ENCODE assay signal across 8 cellular contexts in the genomic region with DNA sequence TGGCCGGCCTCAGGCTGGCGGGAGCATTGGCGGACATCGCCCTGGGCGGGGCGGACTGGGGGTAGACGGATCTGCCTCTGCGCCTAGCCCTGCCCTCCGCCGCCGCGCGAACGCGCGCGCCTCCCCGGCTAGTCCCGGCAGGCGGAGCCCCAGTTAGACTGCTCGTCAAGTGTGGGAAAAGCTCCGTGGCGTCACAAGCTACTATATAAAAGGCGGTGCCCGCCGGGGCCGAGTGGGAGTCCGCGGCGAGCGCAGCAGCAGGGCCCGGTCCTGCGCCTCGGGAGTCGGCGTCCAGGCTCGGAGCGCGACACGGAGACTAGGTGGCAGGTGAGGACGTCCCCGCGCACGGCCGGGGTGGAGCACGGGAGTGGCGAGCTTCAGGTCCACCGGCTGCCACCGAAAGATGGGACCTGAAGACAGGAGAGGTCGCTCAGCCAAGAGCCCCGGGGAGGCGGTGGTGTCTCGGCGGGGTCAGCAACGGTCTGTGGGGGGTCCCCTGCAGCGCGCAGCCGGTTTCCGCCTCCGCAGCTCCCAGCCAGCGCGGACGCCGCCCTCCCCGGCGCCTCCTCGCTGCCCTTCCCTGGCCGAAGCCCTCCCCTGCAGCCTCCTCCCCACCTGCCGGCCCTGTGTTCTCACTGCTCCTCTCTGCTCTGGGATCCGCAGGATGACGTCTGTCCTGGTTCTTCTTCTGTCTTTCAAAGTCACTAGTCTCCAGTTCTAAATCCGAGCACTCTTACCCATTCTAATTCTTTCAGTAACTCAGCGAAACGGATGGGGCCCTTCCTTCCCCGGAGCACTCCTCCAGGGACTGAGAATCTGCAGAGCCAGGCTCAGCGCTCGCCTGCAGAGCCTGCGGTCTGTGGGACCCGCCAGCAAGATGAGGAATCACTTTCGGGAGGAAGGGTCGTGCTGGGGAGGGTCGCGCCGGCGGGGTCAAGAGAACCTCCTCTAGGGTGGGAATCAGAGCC. TPM values are rescaled to one million over a fixed set of nuclear protein-coding genes. Genes with fewer than 3 reads are reported as not detected.
DNase-seq lines count a peak whose midpoint lies in the region; ATAC-seq and TF ChIP-seq lines count a peak whose summit lies in the region.

No MANE protein-coding gene starts in this region.

- no peak overlapping the region for H4K12ac ChIP-seq in trophoblast cell (ENCODE audit: low read depth, low read length)

- H2AFZ ChIP-seq in trophoblast cell (ENCODE audit: insufficient read depth, low read length, poor library complexity), result peak overlapping the region; percentile 89

- H2BK5ac ChIP-seq in trophoblast cell (ENCODE audit: low read depth, low read length, poor library complexity), result no peak overlapping the region

- peak overlapping the region; percentile 48 for H3K18ac ChIP-seq in trophoblast cell (ENCODE audit: low read length)

- H3K4me3 Mint-ChIP-seq in activated naive CD8-positive, alpha-beta T cell treated with anti-CD3 and anti-CD28 coated beads, Interleukin-2, amount 50 U/mL, for 24 hours, result peak overlapping the region; percentile 89

- peak overlapping the region; percentile 26 for H3K4ac ChIP-seq in trophoblast cell (ENCODE audit: low read depth, low read length)

- H3K27me3 ChIP-seq in cardiac muscle cell (no peaks in the 10 kb centered on the region), trophoblast cell (ENCODE audit: insufficient read depth, low read length) (no peaks in the 10 kb centered on the region), tibial nerve (no peaks in the 10 kb centered on the region)

- peaks cover 3% of the 10 kb centered on the region for H3K4me1 ChIP-seq in cardiac muscle cell (ENCODE audit: low read depth)
- H3K4me1 ChIP-seq in trophoblast cell (ENCODE audit: control insufficient read depth in 1 of 2, insufficient read depth in 2 of 2, low read length in 2 of 2), result peaks cover 0 to 2% of the 10 kb centered on the region in 2 experiments
- H3K4me1 ChIP-seq in tibial nerve, result peaks cover 0 to 29% (median 12%) of the 10 kb centered on the region in 4 donors

- peak overlapping the region; percentile 76 for H3K4me2 ChIP-seq in trophoblast cell (ENCODE audit: low read length)

- H3K9me3 ChIP-seq in cardiac muscle cell (ENCODE audit: low read depth) (no peaks in the 10 kb centered on the region), trophoblast cell (ENCODE audit: insufficient read depth, low read depth, low read length) (no peaks in the 10 kb centered on the region), tibial nerve (no peaks in the 10 kb centered on the region)

- H3K27ac ChIP-seq in cardiac muscle cell, result peak overlapping the region; percentile 57
- no peak overlapping the region for H3K27ac ChIP-seq in trophoblast cell (ENCODE audit: low read depth, low read length)
- peak overlapping the region; percentile 75 to 95 (median 92) for H3K27ac ChIP-seq in tibial nerve

- peak; percentile 90 for ATAC-seq in activated naive CD8-positive, alpha-beta T cell treated with anti-CD3 and anti-CD28 coated beads, Interleukin-2, amount 50 U/mL, for 24 hours

- H3K4me1 Mint-ChIP-seq in activated naive CD8-positive, alpha-beta T cell treated with anti-CD3 and anti-CD28 coated beads, Interleukin-2, amount 50 U/mL, for 24 hours, result peaks cover 28% of the 10 kb centered on the region

- H3K27ac Mint-ChIP-seq in activated naive CD8-positive, alpha-beta T cell treated with anti-CD3 and anti-CD28 coated beads, Interleukin-2, amount 50 U/mL, for 24 hours, result peak overlapping the region; percentile 78

- peak; percentile 42 to 98 for TF ChIP-seq EP300 in tibial nerve (IDR thresholded peaks at IDR 0.05)

- peaks cover 3% of the 10 kb centered on the region for H3K27me3 Mint-ChIP-seq in activated naive CD8-positive, alpha-beta T cell treated with anti-CD3 and anti-CD28 coated beads, Interleukin-2, amount 50 U/mL, for 24 hours

- H3K36me3 ChIP-seq in cardiac muscle cell (no peaks in the 10 kb centered on the region), trophoblast cell (ENCODE audit: control insufficient read depth in 1 of 2, insufficient read depth in 2 of 2, low read length in 2 of 2) (no peaks in the 10 kb centered on the region), tibial nerve (no peaks in the 10 kb centered on the region)

- TF ChIP-seq CTCF in NB4 (IDR thresholded peaks at IDR 0.05; ENCODE audit: low read depth, low read length) (no peak), cardiac muscle cell (IDR thresholded peaks at IDR 0.05; ENCODE audit: low read depth, low read length) (no peak), tibial nerve (IDR thresholded peaks at IDR 0.05) (peak in 3 of 5 experiments; percentile 13 to 57 (median 49))

- H2BK12ac ChIP-seq in trophoblast cell (ENCODE audit: low read length), result peak overlapping the region; percentile 41

- no peak overlapping the region for H4K8ac ChIP-seq in trophoblast cell (ENCODE audit: low read depth, low read length)

- H3K4me3 ChIP-seq in NB4 (ENCODE audit: low read depth, low read length) (peak overlapping the region; percentile 83), cardiac muscle cell (peak overlapping the region; percentile 87), trophoblast cell (ENCODE audit: low read depth, low read length) (peak overlapping the region; percentile 84), tibial nerve (peak overlapping the region; percentile 67 to 91 (median 75))

- H3K23ac ChIP-seq in trophoblast cell (ENCODE audit: low read length), result no peak overlapping the region

- peak overlapping the region; percentile 9 for H2BK120ac ChIP-seq in trophoblast cell (ENCODE audit: insufficient read depth, low read length, poor library complexity)

- no peak overlapping the region for H2AK5ac ChIP-seq in trophoblast cell (ENCODE audit: low read length)

- DNase-seq in GM04503 (ENCODE audit: low read depth) (peak; percentile 69), HCEC 1CT (peak; percentile 91), NB4 (ENCODE audit: low read depth) (peak; percentile 95), SW 1271 (lab: John Stamatoyannopoulos, UW) (peak; percentile 84 to 94), cardiac muscle cell (ENCODE audit: low read depth in 1 of 2, low spot score in 1 of 2) (peak; percentile 92 to 96), trophoblast cell (peak; percentile 92 to 93), tibial nerve (ENCODE audit: low spot score in 2 of 2) (peak; percentile 89)
- peak; percentile 91 for DNase-seq in activated naive CD8-positive, alpha-beta T cell treated with anti-CD3 and anti-CD28 coated beads, Interleukin-2, amount 50 U/mL, for 24 hours

- no peaks in the 10 kb centered on the region for H3K9me3 Mint-ChIP-seq in activated naive CD8-positive, alpha-beta T cell treated with anti-CD3 and anti-CD28 coated beads, Interleukin-2, amount 50 U/mL, for 24 hours

- H3K36me3 Mint-ChIP-seq in activated naive CD8-positive, alpha-beta T cell treated with anti-CD3 and anti-CD28 coated beads, Interleukin-2, amount 50 U/mL, for 24 hours (ENCODE audit: low read depth), result no peaks in the 10 kb centered on the region

- no CpG with 5 or more reads among the region's 85 CpGs for WGBS in trophoblast cell (ENCODE audit: extremely low coverage, insufficient coverage, insufficient read length)
- WGBS in tibial nerve, 2 donors, result 0 to 2% methylated on average over 57 to 62 of the region's 85 CpGs

- peak overlapping the region; percentile 38 for H3K14ac ChIP-seq in trophoblast cell (ENCODE audit: low read length)

- peaks cover 15% of the 10 kb centered on the region for H3K79me1 ChIP-seq in trophoblast cell (ENCODE audit: low read length)

- TF ChIP-seq POLR2A in NB4 (IDR thresholded peaks at IDR 0.05; ENCODE audit: extremely low read depth, insufficient read length) (peak; percentile 71), tibial nerve (IDR thresholded peaks at IDR 0.05) (peak; percentile 93 to 94)

- H3K9ac ChIP-seq in trophoblast cell (ENCODE audit: low read length), result no peak overlapping the region

- H4K91ac ChIP-seq in trophoblast cell (ENCODE audit: low read depth, low read length), result peak overlapping the region; percentile 26

- H3K79me2 ChIP-seq in trophoblast cell (ENCODE audit: control insufficient read depth, insufficient read depth, low read length, poor library complexity), result peaks cover 13% of the 10 kb centered on the region

RNA-seq across cellular contexts. Expression of a gene that starts 4.3 kb away (rescaled TPM):
- 3.4 and 4.5 TPM in 2 replicates for total RNA-seq in cardiac muscle cell
- 4.1 and 7.4 TPM in 2 replicates for polyA plus RNA-seq in cardiac muscle cell
- 14.0 and 14.2 TPM in 2 replicates for polyA plus RNA-seq in trophoblast cell (2013)
- 10 to 100 TPM; 20.1 to 22.6 (median 21.2) TPM for total RNA-seq in tibial nerve

RNA-seq across cellular contexts. Expression of a gene that starts 54.5 kb away (rescaled TPM):
- total RNA-seq in cardiac muscle cell (27.2 and 34.8 TPM in 2 replicates), tibial nerve (10 to 100 TPM in 3 of 4 donors, 1 to 10 TPM in 1; 6.7 to 21.6 (median 12.6) TPM)
- polyA plus RNA-seq in cardiac muscle cell, result 61.3 and 72.2 TPM in 2 replicates
- 21.0 and 22.0 TPM in 2 replicates for polyA plus RNA-seq in trophoblast cell (2013)

Comparison
In these comparisons a context has a peak if more than half of its experiments do, and no peak if none do; other contexts are left out.
1. CTCF ChIP-seq: peak in tibial nerve (3 of 5); none in NB4 (single experiment) and cardiac muscle cell (single experiment).
2. Peak in every context shown above with its lines, with median percentiles within 50 percentile points of each other: DNase-seq and H3K4me3 ChIP-seq.